ENCODE assay signal across 19 cellular contexts in the genomic region with DNA sequence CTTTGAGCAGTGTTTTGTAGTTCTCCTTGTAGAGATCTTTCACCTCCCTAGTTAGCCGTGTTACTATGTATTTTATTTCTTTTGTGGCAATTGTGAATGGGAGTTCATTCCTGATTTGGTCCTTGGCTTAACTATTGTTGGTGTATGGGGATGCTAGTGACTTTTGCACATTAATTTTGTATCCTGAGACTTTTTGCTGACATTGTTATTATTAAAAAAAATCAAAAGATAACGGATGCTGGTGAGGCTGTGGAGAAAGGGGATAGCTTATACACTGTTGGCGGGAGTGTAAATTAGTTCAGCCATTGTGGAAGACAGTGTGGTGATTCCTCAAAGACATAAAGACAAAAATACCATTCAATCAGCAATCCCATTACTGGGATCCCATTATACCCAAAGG. TPM values are rescaled to one million over a fixed set of nuclear protein-coding genes. Genes with fewer than 3 reads are reported as not detected.
DNase-seq lines count a peak whose midpoint lies in the region; ATAC-seq, FAIRE-seq and TF ChIP-seq lines count a peak whose summit lies in the region.
"Had no signal": no experiment of that assay in that cellular context is flagged by ENCODE, and none has a peak within 500 bp of the region (broad histone marks: within the 10 kb centered on the region; RNA-seq: fewer than 3 reads in every experiment).

No MANE protein-coding gene starts in this region.

- H3K27me3 ChIP-seq in HepG2 (ENCODE audit: control insufficient read depth in 1 of 2, insufficient read depth in 2 of 2, low read length in 2 of 2) (peaks cover 0 to 5% of the 10 kb centered on the region in 2 experiments; a peak in 1 of 5 replicates), right lobe of liver (no peaks in the 10 kb centered on the region), IMR-90 (ENCODE audit: control insufficient read depth, insufficient read depth, low read length) (no peaks in the 10 kb centered on the region; the same call in 1 of the 2 replicates)
- H3K27me3 ChIP-seq: BLaER1 treated with 17β-estradiol and CSF1 and Interleukin-3, amounts not matched to agents 10 nM and 100 nM had no signal

- no peak overlapping the region for H3K9ac ChIP-seq in HepG2 (ENCODE audit: insufficient read depth, low read depth, low read length)
- H3K9ac ChIP-seq in IMR-90 (ENCODE audit: low read depth, low read length): no peak overlapping the region
- H3K9ac ChIP-seq: BLaER1 treated with 17β-estradiol and CSF1 and Interleukin-3, amounts not matched to agents 10 nM and 100 nM had no signal

- H3K23ac ChIP-seq in IMR-90 (ENCODE audit: low read depth, low read length): no peak overlapping the region

- intact Hi-C loops in HepG2 (cut with micrococcal nuclease; ENCODE audit: unreplicated experiment): no loop called here
- intact Hi-C loops in right lobe of liver (cut with DNase I): no loop called here
- intact Hi-C loops in IMR-90 (cut with micrococcal nuclease): no loop called here

- H3K4me1 ChIP-seq in HepG2 (ENCODE audit: insufficient read depth, low read length): no peaks in the 10 kb centered on the region
- no peaks in the 10 kb centered on the region for H3K4me1 ChIP-seq in right lobe of liver
- H3K4me1 ChIP-seq in IMR-90 (ENCODE audit: control insufficient read depth, insufficient read depth, low read length): peaks cover 2% of the 10 kb centered on the region; the same call in 1 of the 2 replicates
- H3K4me1 ChIP-seq: BLaER1 treated with 17β-estradiol and CSF1 and Interleukin-3, amounts not matched to agents 10 nM and 100 nM; Caco-2 had no signal

- H3K18ac ChIP-seq in IMR-90 (ENCODE audit: low read depth, low read length): no peak overlapping the region

- WGBS in HepG2 (ENCODE audit: low lambda C conversion rate): 12% methylated on average over 3 of the region's 3 CpGs
- WGBS in right lobe of liver (ENCODE audit: insufficient coverage, low coverage, low lambda C conversion rate, missing lambda C conversion rate): 74% methylated on average over 3 of the region's 3 CpGs
- WGBS in IMR-90 (ENCODE audit: extremely low coverage in 2 of 2, insufficient read length in 1 of 2), 2 experiments: no CpG with 5 or more reads among the region's 3 CpGs

- CTCF ChIA-PET in HepG2 (lab: Yijun Ruan, JAX; ENCODE audit: low intra/inter-chr PET ratio, low total read pairs) (no interaction called here), IMR-90 (lab: Yijun Ruan, JAX) (no interaction called here)

- no peak overlapping the region for H3K4me3 ChIP-seq in HepG2 (replicated peaks in 1 of 3; ENCODE audit: insufficient read depth in 1 of 3, low read depth in 2 of 3, low read length in 3 of 3)
- H3K4me3 ChIP-seq in right lobe of liver: no peak overlapping the region
- H3K4me3 ChIP-seq in IMR-90 (ENCODE audit: insufficient read depth, low read depth, low read length): no peak overlapping the region
- H3K4me3 ChIP-seq: BLaER1 treated with 17β-estradiol and CSF1 and Interleukin-3, amounts not matched to agents 10 nM and 100 nM; GM12878 had no signal

- TF ChIP-seq RAD21 in HepG2 (CRISPR knock-in tag; IDR thresholded peaks at IDR 0.05) (no peak), IMR-90 (IDR thresholded peaks at IDR 0.05; ENCODE audit: low read length) (no peak)

- FAIRE-seq in HepG2 (lab: Jason Lieb, UNC): no peak
- FAIRE-seq: A204.1, GM12878, GM12892, GM18507 had no signal

- BruUV-seq in HepG2 (replicated peaks; lab: Mats Ljungman, UMichigan) (no TSS peak), IMR-90 (replicated peaks; lab: Mats Ljungman, UMichigan) (no TSS peak)

- H3K9me1 ChIP-seq in IMR-90 (ENCODE audit: insufficient read depth, low read length): no peaks in the 10 kb centered on the region

- H2AK5ac ChIP-seq in IMR-90 (ENCODE audit: low read depth, low read length): no peak overlapping the region

- H4K5ac ChIP-seq in IMR-90 (ENCODE audit: low read depth, low read length): no peak overlapping the region

- H3K36me3 ChIP-seq in HepG2 (replicated peaks in 1 of 2; ENCODE audit: control insufficient read depth in 1 of 2, insufficient read depth in 2 of 2, low read length in 2 of 2) (no peaks in the 10 kb centered on the region), right lobe of liver (no peaks in the 10 kb centered on the region), IMR-90 (ENCODE audit: control insufficient read depth, insufficient read depth, low read length) (no peaks in the 10 kb centered on the region)
- H3K36me3 ChIP-seq: BLaER1 treated with 17β-estradiol and CSF1 and Interleukin-3, amounts not matched to agents 10 nM and 100 nM had no signal

- H2BK15ac ChIP-seq in IMR-90 (ENCODE audit: low read depth, low read length): no peak overlapping the region

- TF ChIP-seq EP300 in HepG2 (IDR thresholded peaks at IDR 0.05; ENCODE audit: low read depth in 2 of 2, low read length in 2 of 2) (no peak), HepG2 (CRISPR knock-in tag; IDR thresholded peaks at IDR 0.05; ENCODE audit: borderline replicate concordance) (no peak)

- H4K8ac ChIP-seq in IMR-90 (ENCODE audit: low read depth in 2 of 2, low read length in 2 of 2): no peak overlapping the region

- no peaks in the 10 kb centered on the region for H3K79me2 ChIP-seq in HepG2 (ENCODE audit: insufficient read depth, low read length)

- H2BK20ac ChIP-seq in IMR-90 (ENCODE audit: low read depth, low read length): no peak overlapping the region

- H3K9me3 ChIP-seq in HepG2 (ENCODE audit: low read length) (no peaks in the 10 kb centered on the region), right lobe of liver (no peaks in the 10 kb centered on the region), IMR-90 (ENCODE audit: control insufficient read depth, insufficient read depth, low read length) (no peaks in the 10 kb centered on the region)
- H3K9me3 ChIP-seq: Caco-2 had no signal

- no peak for TF ChIP-seq CTCF in HepG2 (CRISPR knock-in tag; IDR thresholded peaks at IDR 0.05)
- no peak for TF ChIP-seq CTCF in right lobe of liver (IDR thresholded peaks at IDR 0.05)
- TF ChIP-seq CTCF in IMR-90 (conservative IDR thresholded peaks at IDR 0.05; ENCODE audit: low read depth, low read length): no peak

- POLR2A ChIA-PET in HepG2 (lab: Yijun Ruan, JAX): no interaction called here
- POLR2A ChIA-PET in IMR-90 (lab: Charles Lee; ENCODE audit: unreplicated experiment): no interaction called here

- H2BK5ac ChIP-seq in IMR-90 (ENCODE audit: low read depth, low read length, poor library complexity, severe bottlenecking): no peak overlapping the region

- no peak overlapping the region for H2AK9ac ChIP-seq in IMR-90 (replicated peaks; ENCODE audit: low read depth, low read length, poor library complexity)

- H3K27ac ChIP-seq in HepG2 (ENCODE audit: extremely low read length, insufficient read depth, low read length) (no peak overlapping the region), right lobe of liver (no peak overlapping the region), IMR-90 (ENCODE audit: insufficient read depth, low read length) (no peak overlapping the region)
- H3K27ac ChIP-seq: BLaER1 treated with 17β-estradiol and CSF1 and Interleukin-3, amounts not matched to agents 10 nM and 100 nM; C4-2B had no signal

- TF ChIP-seq POLR2A in HepG2 (IDR thresholded peaks at IDR 0.05; ENCODE audit: insufficient read depth in 1 of 2, low read depth in 2 of 2, low read length in 2 of 2) (no peak), right lobe of liver (IDR thresholded peaks at IDR 0.05) (no peak), IMR-90 (IDR thresholded peaks at IDR 0.05; ENCODE audit: low read depth, low read length) (no peak)

- no peak overlapping the region for H2BK120ac ChIP-seq in IMR-90 (ENCODE audit: low read depth, low read length)

- in situ Hi-C loops in HepG2 (cut with HindIII; ENCODE audit: extremely low pct_ligation_motif_present, low pct_unique_long_range_greater_than_20kb): no loop called here
- in situ Hi-C loops in IMR-90 (cut with MboI; ENCODE audit: low sequenced_read_pairs): no loop called here

- H3K14ac ChIP-seq in IMR-90 (replicated peaks; ENCODE audit: low read depth, low read length): no peak overlapping the region

- no peaks in the 10 kb centered on the region for H3K79me1 ChIP-seq in IMR-90 (ENCODE audit: low read depth in 1 of 2, low read length in 2 of 2)

- H3K4me2 ChIP-seq in HepG2 (ENCODE audit: low read depth, low read length) (no peak overlapping the region), IMR-90 (ENCODE audit: low read depth, low read length) (no peak overlapping the region)
- H3K4me2 ChIP-seq: BLaER1 treated with 17β-estradiol and CSF1 and Interleukin-3, amounts not matched to agents 10 nM and 100 nM had no signal

- H4K20me1 ChIP-seq in HepG2 (ENCODE audit: insufficient read depth, low read length) (no peaks in the 10 kb centered on the region), IMR-90 (ENCODE audit: insufficient read depth, low read length) (no peaks in the 10 kb centered on the region)
- H4K20me1 ChIP-seq: BLaER1 treated with 17β-estradiol and CSF1 and Interleukin-3, amounts not matched to agents 10 nM and 100 nM had no signal

- no peak overlapping the region for H4K91ac ChIP-seq in IMR-90 (ENCODE audit: insufficient read depth, low read depth, low read length)

- H3K4ac ChIP-seq in IMR-90 (ENCODE audit: low read depth, low read length): no peak overlapping the region

- ATAC-seq in HepG2 (no peak), right lobe of liver (no peak), IMR-90 (ENCODE audit: low read depth) (no peak)
- ATAC-seq: CD8-positive, alpha-beta T cell; GM12878 had no signal

- dilution Hi-C loops in IMR-90 (cut with HindIII; ENCODE audit: low sequenced_read_pairs, unreplicated experiment): no loop called here

- H2AFZ ChIP-seq in HepG2 (ENCODE audit: low read length) (no peak overlapping the region), IMR-90 (replicated peaks; ENCODE audit: low read length, poor library complexity) (no peak overlapping the region)

- H3K56ac ChIP-seq in IMR-90 (ENCODE audit: extremely low read depth, insufficient read depth, low read length): no peak overlapping the region

- DNase-seq in HepG2 (ENCODE audit: low spot score) (no peak), right lobe of liver (no peak), IMR-90 (no peak), T1000 (lab: John Stamatoyannopoulos, UW) (no peak), EL (no peak)
- DNase-seq: 8988T; AML-193; Caco-2; Calu3; CD4-positive, alpha-beta T cell; CD8-positive, alpha-beta T cell; DMS79 treated with DMSO at 0.1 percent for 48 hours; GDM1 had no signal

RNA-seq across cellular contexts. Expression of gene ZNF397, which starts 17.0 kb away (rescaled TPM):
- total RNA-seq in HepG2 (2016; rRNA removed; fragmentation: Illumina TruSeq; extraction: Trizol): 9.4 and 10.0 TPM in 2 replicates
- 1.5 and 1.8 TPM in 2 replicates for total RNA-seq in HepG2 (2016; cell fraction: cytosol; rRNA removed; fragmentation: Illumina TruSeq; extraction: Trizol; ENCODE audit: low read depth)
- 9.6 and 12.0 TPM in 2 replicates for total RNA-seq in HepG2 (2016; cell fraction: insoluble cytoplasmic fraction; rRNA removed; fragmentation: Illumina TruSeq; extraction: Trizol)
- total RNA-seq in HepG2 (2016; cell fraction: membrane; rRNA removed; fragmentation: Illumina TruSeq; extraction: Trizol): 4.3 and 4.7 TPM in 2 replicates
- total RNA-seq in HepG2 (2016; cell fraction: nucleus; rRNA removed; fragmentation: Illumina TruSeq; extraction: Trizol): 13.4 and 13.7 TPM in 2 replicates
- polyA plus RNA-seq in HepG2 (2011; rRNA removed): 4.7 and 4.9 TPM in 2 replicates
- 2.0 and 2.9 TPM in 2 replicates for polyA plus RNA-seq in HepG2 (2011; cell fraction: cytosol; rRNA removed)
- polyA plus RNA-seq in HepG2 (2011; cell fraction: nucleus; rRNA removed): 6.3 and 10.7 TPM in 2 replicates
- polyA plus RNA-seq in HepG2 (2012): 6.4 and 8.3 TPM in 2 replicates
- polyA plus RNA-seq in HepG2 (2016; cell fraction: cytosol; fragmentation: Illumina TruSeq; extraction: Trizol; ENCODE audit: low read depth): 0.34 and 0.95 TPM in 2 replicates
- polyA plus RNA-seq in HepG2 (2016; cell fraction: insoluble cytoplasmic fraction; fragmentation: Illumina TruSeq; extraction: Trizol; ENCODE audit: low read depth): 7.1 and 7.7 TPM in 2 replicates
- 1.7 TPM in 2 replicates for polyA plus RNA-seq in HepG2 (2016; cell fraction: membrane; fragmentation: Illumina TruSeq; extraction: Trizol; ENCODE audit: low read depth)
- polyA plus RNA-seq in HepG2 (2016; cell fraction: nucleus; fragmentation: Illumina TruSeq; extraction: Trizol; ENCODE audit: insufficient read depth, low read depth): 20.5 and 24.4 TPM in 2 replicates
- polyA minus RNA-seq in HepG2 (2011; rRNA and poly(A)+ RNA removed; ENCODE audit: low replicate concordance): 1.3 and 1.8 TPM in 2 replicates
- 4.0 and 4.6 TPM in 2 replicates for polyA minus RNA-seq in HepG2 (2011; cell fraction: cytosol; rRNA and poly(A)+ RNA removed)
- polyA minus RNA-seq in HepG2 (2011; cell fraction: nucleus; rRNA and poly(A)+ RNA removed): 14.4 and 20.8 TPM in 2 replicates
- 10 to 100 TPM in 4 of 6 experiments, 1 to 10 TPM in 2; 9.1 to 13.1 (median 10.9) TPM for total RNA-seq in right lobe of liver
- total RNA-seq in IMR-90 (2012; rRNA removed): 9.9 and 11.1 TPM in 2 replicates
- polyA plus RNA-seq in IMR-90 (2012; rRNA removed): 3.2 and 5.5 TPM in 2 replicates
- 0.70 and 1.9 TPM in 2 replicates for polyA plus RNA-seq in IMR-90 (2012; cell fraction: cytosol; rRNA removed)
- polyA plus RNA-seq in IMR-90 (2012; cell fraction: nucleus; rRNA removed; ENCODE audit: low replicate concordance): 1.5 and 9.7 TPM in 2 replicates
